ENCODE assay signal across 7 cellular contexts in the genomic region with DNA sequence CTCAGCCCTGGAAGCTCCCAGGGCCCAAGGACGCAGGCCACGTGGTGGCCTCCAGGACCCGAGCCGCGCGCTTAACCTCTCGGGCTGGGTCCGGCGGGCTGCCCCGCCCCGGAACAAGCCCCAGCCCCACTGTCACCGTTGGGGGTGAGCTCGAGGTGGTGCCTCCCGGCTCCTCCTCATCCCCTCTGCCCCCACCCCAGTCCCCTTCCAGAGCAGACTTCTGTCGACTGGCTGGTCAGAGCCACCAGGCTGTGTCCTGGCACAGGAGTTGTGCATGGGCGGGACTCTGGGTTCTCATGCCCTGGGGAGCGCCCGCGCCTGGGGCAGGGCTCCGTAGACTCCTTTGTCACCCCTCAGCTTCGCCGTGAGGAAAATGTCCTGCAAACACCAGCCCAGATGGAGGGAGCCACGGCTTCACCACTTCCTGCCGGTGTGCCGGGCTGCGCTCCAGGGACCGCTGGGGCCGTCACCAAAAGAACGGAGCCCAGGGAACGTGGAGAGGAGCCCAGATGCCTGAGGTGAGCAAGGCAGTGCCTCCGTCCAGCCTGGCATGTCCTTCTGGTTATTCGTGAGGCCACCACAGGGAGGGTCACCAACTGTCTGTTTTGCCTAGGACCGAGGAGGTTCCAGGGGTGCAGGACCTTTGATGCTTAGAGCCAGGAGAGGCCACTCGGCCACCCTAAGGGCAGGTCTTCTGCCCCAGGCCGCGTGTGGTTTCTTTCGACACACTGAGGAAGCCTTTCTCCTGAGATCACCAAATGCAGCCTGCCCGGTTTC. TPM values are rescaled to one million over a fixed set of nuclear protein-coding genes. Genes with fewer than 3 reads are reported as not detected.
DNase-seq lines count a peak whose midpoint lies in the region; ATAC-seq and TF ChIP-seq lines count a peak whose summit lies in the region.

No MANE protein-coding gene starts in this region.

- H3K27ac Mint-ChIP-seq in activated B cell treated with CpG ODN at 0.5 μM for 24 hours (peak overlapping the region; percentile 66), osteocyte (ENCODE audit: unreplicated experiment) (no peak overlapping the region)

- H2AFZ ChIP-seq in hepatocyte: no peak overlapping the region

- 89% methylated on average over 26 of the region's 38 CpGs for WGBS in hepatocyte (ENCODE audit: low lambda C conversion rate, missing lambda C conversion rate)

- H3K27me3 Mint-ChIP-seq in activated B cell treated with CpG ODN at 0.5 μM for 24 hours (peaks cover 10% of the 10 kb centered on the region), osteocyte (ENCODE audit: unreplicated experiment) (peaks cover 8% of the 10 kb centered on the region)

- no peaks in the 10 kb centered on the region for H3K27me3 ChIP-seq in hepatocyte

- H3K9me3 ChIP-seq in hepatocyte (ENCODE audit: low read depth): no peaks in the 10 kb centered on the region

- H3K36me3 Mint-ChIP-seq in activated B cell treated with CpG ODN at 0.5 μM for 24 hours (ENCODE audit: low read depth) (no peaks in the 10 kb centered on the region), osteocyte (ENCODE audit: unreplicated experiment) (no peaks in the 10 kb centered on the region)

- CTCF ChIA-PET in activated B cell treated with CpG ODN at 0.5 μM for 24 hours (lab: Charles Lee): interaction anchor here (1.8 kb wide), 1 partner anchor 60 kb away, joined by 7 read pairs; no protein-coding TSS in a partner anchor

- no peaks in the 10 kb centered on the region for H3K9me2 ChIP-seq in hepatocyte (replicated peaks; ENCODE audit: insufficient read depth)

- H3K4me3 Mint-ChIP-seq in activated B cell treated with CpG ODN at 0.5 μM for 24 hours (peak overlapping the region; percentile 63), osteocyte (ENCODE audit: unreplicated experiment) (no peak overlapping the region)

- POLR2A ChIA-PET in activated B cell treated with CpG ODN at 0.5 μM for 24 hours (lab: Charles Lee): interaction anchor here (0.6 to 1.5 kb wide), 4 partner anchors 11 to 44 kb away, joined by 3 to 6 read pairs (median 3); no protein-coding TSS in a partner anchor

- no peak overlapping the region for H3K4me3 ChIP-seq in hepatocyte

- intact Hi-C loops in activated B cell treated with CpG ODN at 0.5 μM for 24 hours (cut with micrococcal nuclease): loop anchor here (2.0 kb wide), 1 partner anchor 29 kb away; no protein-coding TSS in a partner anchor

- DNase-seq in activated B cell treated with CpG ODN at 0.5 μM for 24 hours: peak; percentile 55
- DNase-seq in osteocyte (ENCODE audit: extremely low spot score, unreplicated experiment): peak; percentile 81
- DNase-seq in activated CD4-positive, alpha-beta T cell treated with anti-CD3 and anti-CD28 coated beads for 4 hours: no peak
- DNase-seq in NCI-H748 (lab: John Stamatoyannopoulos, UW; ENCODE audit: unreplicated experiment): no peak
- DNase-seq in hepatocyte (ENCODE audit: low spot score): no peak

- H3K9me3 Mint-ChIP-seq in activated B cell treated with CpG ODN at 0.5 μM for 24 hours (peaks cover 4% of the 10 kb centered on the region), osteocyte (ENCODE audit: unreplicated experiment) (peaks cover 7% of the 10 kb centered on the region)

- H3K79me2 ChIP-seq in hepatocyte: no peaks in the 10 kb centered on the region

- TF ChIP-seq CTCF in activated B cell treated with CpG ODN at 0.5 μM for 24 hours (IDR thresholded peaks at IDR 0.05) (no peak), osteocyte (IDR thresholded peaks at IDR 0.05) (no peak), hepatocyte (IDR thresholded peaks at IDR 0.05; ENCODE audit: poor library complexity) (no peak)

- H3K4me1 Mint-ChIP-seq in activated B cell treated with CpG ODN at 0.5 μM for 24 hours: peaks cover 13% of the 10 kb centered on the region
- H3K4me1 Mint-ChIP-seq in osteocyte (ENCODE audit: unreplicated experiment): no peaks in the 10 kb centered on the region

- no peaks in the 10 kb centered on the region for H3K4me1 ChIP-seq in hepatocyte (ENCODE audit: insufficient read depth)

- H4K20me1 ChIP-seq in hepatocyte (ENCODE audit: insufficient read depth, poor library complexity, severe bottlenecking): no peaks in the 10 kb centered on the region

- no peak overlapping the region for H3K27ac ChIP-seq in hepatocyte

- ATAC-seq in GM19043 (IDR thresholded peaks at IDR 0.05; ENCODE audit: low read depth, unreplicated experiment) (peak; percentile 91), HG03025 (IDR thresholded peaks at IDR 0.05; ENCODE audit: low FRiP score, unreplicated experiment) (peak; percentile 77), activated B cell treated with CpG ODN at 0.5 μM for 24 hours (ENCODE audit: low read depth) (peak; percentile 96)

- no peaks in the 10 kb centered on the region for H3K36me3 ChIP-seq in hepatocyte (replicated peaks; ENCODE audit: insufficient read depth, low read depth)

- H3K4me2 ChIP-seq in hepatocyte: no peak overlapping the region

RNA-seq across cellular contexts. Expression of gene RGS12, which starts 7.1 kb away (rescaled TPM):
- total RNA-seq in activated B cell treated with CpG ODN at 0.5 μM for 24 hours: 8.5 and 10.6 TPM in 2 replicates
- 32.5 and 35.6 TPM in 2 replicates for total RNA-seq in osteocyte
- 22.5 and 33.6 TPM in 2 replicates for total RNA-seq in hepatocyte
- 19.6 and 31.9 TPM in 2 replicates for polyA plus RNA-seq in hepatocyte

RNA-seq across cellular contexts. Expression of gene MSANTD1, which starts 36.8 kb away (rescaled TPM):
- total RNA-seq in activated B cell treated with CpG ODN at 0.5 μM for 24 hours (3.4 and 5.0 TPM in 2 replicates), osteocyte (0.83 and 1.1 TPM in 2 replicates), hepatocyte (0.08 and 0.57 TPM in 2 replicates)
- 0.30 and 0.51 TPM in 2 replicates for polyA plus RNA-seq in hepatocyte

Comparison
In these comparisons a context has a peak if more than half of its experiments do, and no peak if none do; other contexts are left out.
1. DNase-seq: peak in activated B cell treated with CpG ODN at 0.5 μM for 24 hours (single experiment) and osteocyte (single experiment); none in activated CD4-positive, alpha-beta T cell treated with anti-CD3 and anti-CD28 coated beads for 4 hours (0 of 2), NCI-H748 (single experiment) and hepatocyte (single experiment).
2. Peak in every context shown above with its lines, with median percentiles within 50 percentile points of each other: ATAC-seq.